In genomic region chr13:75226755-75227435, GRCh38 we compare ENCODE assay signal across 12 cellular contexts.
DNase-seq lines count a peak whose midpoint lies in the region; ATAC-seq and TF ChIP-seq lines count a peak whose summit lies in the region.
"Had no signal": no experiment of that assay in that cellular context is flagged by ENCODE, and none has a peak within 500 bp of the region (broad histone marks: within the 10 kb centered on the region; RNA-seq: fewer than 3 reads in every experiment).

No MANE protein-coding gene starts in this region.

- H3K9me3 ChIP-seq in mammary epithelial cell (replicated peaks; ENCODE audit: insufficient read depth, low read length), result no peaks in the 10 kb centered on the region
- no peaks in the 10 kb centered on the region for H3K9me3 ChIP-seq in naive thymus-derived CD4-positive, alpha-beta T cell (ENCODE audit: control insufficient read depth in 2 of 3, low read length in 3 of 3)
- H3K9me3 ChIP-seq: right atrium auricular region had no signal

- H2AFZ ChIP-seq in mammary epithelial cell (ENCODE audit: low read depth, low read length), result no peak overlapping the region

- CTCF ChIA-PET in mammary epithelial cell (lab: Charles Lee; ENCODE audit: low non-redundant PET), result no interaction called here
- CTCF ChIA-PET in naive thymus-derived CD4-positive, alpha-beta T cell (lab: Charles Lee), result interaction anchor here (0.6 to 0.7 kb wide), 2 partner anchors 149 to 1511 kb away, joined by 3 to 4 read pairs; no protein-coding TSS in a partner anchor

- BruUV-seq in mammary epithelial cell (replicated peaks; lab: Mats Ljungman, UMichigan), result no TSS peak

- DNase-seq in Daoy (ENCODE audit: low read depth), result peak; percentile 83
- DNase-seq in M059J (ENCODE audit: low read depth), result peak; percentile 96
- peak; percentile 88 for DNase-seq in mammary epithelial cell
- no peak for DNase-seq in naive thymus-derived CD4-positive, alpha-beta T cell
- no peak for DNase-seq in germinal center (ENCODE audit: low spot score)
- DNase-seq in sciatic nerve (ENCODE audit: low spot score), result no peak
- DNase-seq in KBM-7, result no peak
- DNase-seq: NCI-H1417 treated with DMSO at 0.1 percent for 48 hours, SIG-M5 had no signal

- WGBS in mammary epithelial cell (ENCODE audit: low coverage, missing lambda C conversion rate), result 5% methylated on average over 3 of the region's 3 CpGs

- H3K27ac ChIP-seq in mammary epithelial cell (ENCODE audit: insufficient read depth, low read depth, low read length), result no peak overlapping the region
- no peak overlapping the region for H3K27ac ChIP-seq in naive thymus-derived CD4-positive, alpha-beta T cell (ENCODE audit: low read depth, low read length)
- H3K27ac ChIP-seq: coronary artery, right atrium auricular region had no signal

- POLR2A ChIA-PET in naive thymus-derived CD4-positive, alpha-beta T cell (lab: Charles Lee), result no interaction called here

- intact Hi-C loops in mammary epithelial cell (cut with micrococcal nuclease) (no loop called here), sciatic nerve (cut with DNase I) (no loop called here)
- intact Hi-C loops in naive thymus-derived CD4-positive, alpha-beta T cell (cut with micrococcal nuclease), result no loop called here

- H3K4me1 Mint-ChIP-seq in naive thymus-derived CD4-positive, alpha-beta T cell, result peaks cover 0 to 5% (median 0%) of the 10 kb centered on the region in 7 donors

- no peak overlapping the region for H3K27ac Mint-ChIP-seq in naive thymus-derived CD4-positive, alpha-beta T cell

- dilution Hi-C loops in mammary epithelial cell (cut with HindIII; ENCODE audit: low sequenced_read_pairs), result no loop called here

- no peaks in the 10 kb centered on the region for H3K36me3 Mint-ChIP-seq in naive thymus-derived CD4-positive, alpha-beta T cell

- peaks cover 7% of the 10 kb centered on the region for H3K27me3 ChIP-seq in mammary epithelial cell (ENCODE audit: insufficient read depth, low read length)
- no peaks in the 10 kb centered on the region for H3K27me3 ChIP-seq in naive thymus-derived CD4-positive, alpha-beta T cell (ENCODE audit: control insufficient read depth in 2 of 2, insufficient read depth in 2 of 2, low read length in 2 of 2)
- H3K27me3 ChIP-seq: right atrium auricular region had no signal

- peak overlapping the region; percentile 52 for H3K4me2 ChIP-seq in mammary epithelial cell (ENCODE audit: insufficient read depth, low read depth, low read length)

- H3K4me3 Mint-ChIP-seq in naive thymus-derived CD4-positive, alpha-beta T cell, result no peak overlapping the region

- peaks cover 22% of the 10 kb centered on the region for H3K4me1 ChIP-seq in mammary epithelial cell (ENCODE audit: insufficient read depth, low read length)
- no peaks in the 10 kb centered on the region for H3K4me1 ChIP-seq in naive thymus-derived CD4-positive, alpha-beta T cell (ENCODE audit: control insufficient read depth in 2 of 2, insufficient read depth in 2 of 2, low read length in 2 of 2)
- H3K4me1 ChIP-seq: right atrium auricular region had no signal

- ATAC-seq in naive thymus-derived CD4-positive, alpha-beta T cell, result peak; percentile 36
- ATAC-seq in GM18867 (IDR thresholded peaks at IDR 0.05; ENCODE audit: unreplicated experiment) (no peak), sciatic nerve (no peak)

- H4K20me1 ChIP-seq in mammary epithelial cell (ENCODE audit: insufficient read depth, low read length), result no peaks in the 10 kb centered on the region

- H3K9ac ChIP-seq in mammary epithelial cell (ENCODE audit: insufficient read depth, low read length), result no peak overlapping the region

- H3K4me3 ChIP-seq in mammary epithelial cell (replicated peaks in 1 of 3; ENCODE audit: insufficient read depth in 1 of 3, low read depth in 2 of 3, low read length in 3 of 3), result no peak overlapping the region
- no peak overlapping the region for H3K4me3 ChIP-seq in naive thymus-derived CD4-positive, alpha-beta T cell (ENCODE audit: low read length)
- H3K4me3 ChIP-seq: coronary artery, right atrium auricular region had no signal

- peaks cover 0 to 4% (median 0%) of the 10 kb centered on the region in 11 donors for H3K9me3 Mint-ChIP-seq in naive thymus-derived CD4-positive, alpha-beta T cell

- TF ChIP-seq CTCF in mammary epithelial cell (conservative IDR thresholded peaks at IDR 0.05 in 1 of 2, IDR thresholded peaks at IDR 0.05 in 1 of 2; ENCODE audit: extremely low read depth in 1 of 2, insufficient read depth in 1 of 2, low read depth in 1 of 2, low read length in 2 of 2), result no peak

- no peaks in the 10 kb centered on the region for H3K36me3 ChIP-seq in mammary epithelial cell (ENCODE audit: insufficient read depth, low read length)
- no peaks in the 10 kb centered on the region for H3K36me3 ChIP-seq in naive thymus-derived CD4-positive, alpha-beta T cell (ENCODE audit: control insufficient read depth in 2 of 3, insufficient read depth in 3 of 3, low read length in 3 of 3)
- H3K36me3 ChIP-seq: right atrium auricular region had no signal

- H3K27me3 Mint-ChIP-seq in naive thymus-derived CD4-positive, alpha-beta T cell, result peaks cover 0 to 7% (median 0%) of the 10 kb centered on the region in 5 donors

- no peaks in the 10 kb centered on the region for H3K79me2 ChIP-seq in mammary epithelial cell (ENCODE audit: insufficient read depth, low read length)

- in situ Hi-C loops in mammary epithelial cell (cut with MboI; ENCODE audit: low sequenced_read_pairs in 2 of 2), result no loop called here
- in situ Hi-C loops in KBM-7 (cut with MboI; ENCODE audit: low pct_unique_long_range_greater_than_20kb, low sequenced_read_pairs), result no loop called here

Comparison
In these comparisons a context has a peak if more than half of its experiments do, and no peak if none do; other contexts are left out.
1. DNase-seq: peak in Daoy (single experiment), M059J (single experiment) and mammary epithelial cell (single experiment); none in naive thymus-derived CD4-positive, alpha-beta T cell (0 of 9), germinal center (single experiment), sciatic nerve (single experiment) and KBM-7 (single experiment).